Comparison of ENCODE assay signal across 12 cellular contexts in the genomic region with DNA sequence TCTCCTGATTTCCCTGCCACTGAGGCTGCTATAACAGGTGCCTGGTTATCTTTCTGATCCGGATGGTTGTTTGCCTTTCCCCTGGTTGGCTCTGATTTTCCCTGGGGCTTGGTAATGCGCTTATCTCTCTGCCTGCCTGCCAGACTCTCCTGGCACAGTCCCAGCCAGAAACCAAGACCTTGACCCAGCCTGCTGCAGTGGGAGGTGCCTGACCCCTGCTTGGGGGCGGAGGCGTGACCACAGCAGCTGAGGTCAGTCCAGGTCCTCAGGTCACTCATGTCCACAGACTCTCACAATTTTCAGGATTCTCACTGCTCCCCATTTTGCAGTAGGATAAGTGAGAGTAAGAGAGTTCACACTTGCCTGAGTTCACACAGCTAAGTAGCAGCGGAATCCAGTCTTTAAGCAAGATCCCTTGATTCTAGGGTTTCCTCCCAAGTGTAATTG. TPM values are rescaled to one million over a fixed set of nuclear protein-coding genes. Genes with fewer than 3 reads are reported as not detected.
DNase-seq lines count a peak whose midpoint lies in the region; ATAC-seq and TF ChIP-seq lines count a peak whose summit lies in the region.
"Had no signal": no experiment of that assay in that cellular context is flagged by ENCODE, and none has a peak within 500 bp of the region (broad histone marks: within the 10 kb centered on the region; RNA-seq: fewer than 3 reads in every experiment).

No MANE protein-coding gene starts in this region.

- DNase-seq in NCI-H345 (lab: John Stamatoyannopoulos, UW) (peak; percentile 15), NCI-H345 treated with DMSO at 0.1 percent for 48 hours (lab: John Stamatoyannopoulos, UW; ENCODE audit: unreplicated experiment) (no peak), colonic mucosa (peak; percentile 92), mucosa of gallbladder (ENCODE audit: low spot score) (peak; percentile 80), uterus (peak; percentile 59 to 70)
- no peak for DNase-seq in activated T-cell treated with anti-CD3 and anti-CD28 coated beads, Interleukin-2, amount 50 U/mL, for 1 hour
- DNase-seq: activated CD8-positive, alpha-beta memory T cell treated with anti-CD3 and anti-CD28 coated beads, Interleukin-2, amount 10 ng/mL, durations not matched to agents 7 days and 5 days; central memory CD4-positive, alpha-beta T cell had no signal

- H3K4me3 ChIP-seq in colonic mucosa (no peak overlapping the region), uterus (no peak overlapping the region)
- H3K4me3 ChIP-seq: A549, SJSA1 had no signal

- peaks cover 29% of the 10 kb centered on the region for H3K4me1 ChIP-seq in colonic mucosa
- H3K4me1 ChIP-seq in uterus: peaks cover 39 to 54% of the 10 kb centered on the region in 2 donors

- no peaks in the 10 kb centered on the region for H3K36me3 ChIP-seq in colonic mucosa
- no peaks in the 10 kb centered on the region for H3K36me3 ChIP-seq in uterus
- H3K36me3 ChIP-seq: SJSA1 had no signal

- no peak for TF ChIP-seq POLR2A in uterus (IDR thresholded peaks at IDR 0.05)

- intact Hi-C loops in colonic mucosa (cut with DNase I) (no loop called here), uterus (cut with DNase I; ENCODE audit: low total_unique reads) (no loop called here)

- H3K9me3 ChIP-seq in colonic mucosa (no peaks in the 10 kb centered on the region), uterus (no peaks in the 10 kb centered on the region)
- H3K9me3 ChIP-seq: A549, SJSA1 had no signal

- H3K27me3 ChIP-seq in colonic mucosa: no peaks in the 10 kb centered on the region
- H3K27me3 ChIP-seq in uterus: no peaks in the 10 kb centered on the region
- H3K27me3 ChIP-seq: SJSA1 had no signal

- H3K27ac ChIP-seq in colonic mucosa: peak overlapping the region; percentile 7
- peak overlapping the region; percentile 74 to 86 for H3K27ac ChIP-seq in uterus
- H3K27ac ChIP-seq: SJSA1 had no signal

- TF ChIP-seq CTCF in colonic mucosa (IDR thresholded peaks at IDR 0.05): no peak
- TF ChIP-seq CTCF in uterus (IDR thresholded peaks at IDR 0.05): no peak

- H3K9ac ChIP-seq in colonic mucosa (ENCODE audit: low read depth in 2 of 2, low read length in 2 of 2): peak overlapping the region; percentile 5 to 49

- ATAC-seq in GM21619 (IDR thresholded peaks at IDR 0.05; ENCODE audit: unreplicated experiment): no peak
- no peak for ATAC-seq in GM21515 (IDR thresholded peaks at IDR 0.05; ENCODE audit: unreplicated experiment)
- ATAC-seq: activated CD8-positive, alpha-beta memory T cell treated with anti-CD3 and anti-CD28 coated beads, Interleukin-2, amount 10 ng/mL, durations not matched to agents 7 days and 5 days had no signal

RNA-seq across cellular contexts. Expression of gene SYNPO, which starts 24.4 kb away (rescaled TPM):
- 10 to 100 TPM; 32.4 to 62.9 TPM for total RNA-seq in colonic mucosa
- 123 TPM for total RNA-seq in mucosa of gallbladder
- total RNA-seq in uterus: 100 to 1,000 TPM in 1 of 4 donors, 10 to 100 TPM in 1, 1 to 10 TPM in 2; 3.6 to 146 (median 10.6) TPM

RNA-seq across cellular contexts. Expression of gene MYOZ3, which starts 45.0 kb away (rescaled TPM):
- under 1 TPM; 0.12 to 0.32 TPM for total RNA-seq in colonic mucosa
- total RNA-seq in mucosa of gallbladder: 2.2 TPM
- 10 to 100 TPM in 1 of 4 donors, 1 to 10 TPM in 2, not detected in 1; 3.2 to 69.1 (median 3.4) TPM for total RNA-seq in uterus
- total RNA-seq: activated CD8-positive, alpha-beta memory T cell treated with anti-CD3 and anti-CD28 coated beads, Interleukin-2, amount 10 ng/mL, durations not matched to agents 7 days and 5 days had no signal

Comparison
In these comparisons a context has a peak if more than half of its experiments do, and no peak if none do; other contexts are left out.
1. DNase-seq: peak in NCI-H345 (single experiment), colonic mucosa (single experiment), mucosa of gallbladder (single experiment) and uterus (2 of 2); none in NCI-H345 treated with DMSO at 0.1 percent for 48 hours (single experiment) and activated T-cell treated with anti-CD3 and anti-CD28 coated beads, Interleukin-2, amount 50 U/mL, for 1 hour (single experiment).